In the genomic region with DNA sequence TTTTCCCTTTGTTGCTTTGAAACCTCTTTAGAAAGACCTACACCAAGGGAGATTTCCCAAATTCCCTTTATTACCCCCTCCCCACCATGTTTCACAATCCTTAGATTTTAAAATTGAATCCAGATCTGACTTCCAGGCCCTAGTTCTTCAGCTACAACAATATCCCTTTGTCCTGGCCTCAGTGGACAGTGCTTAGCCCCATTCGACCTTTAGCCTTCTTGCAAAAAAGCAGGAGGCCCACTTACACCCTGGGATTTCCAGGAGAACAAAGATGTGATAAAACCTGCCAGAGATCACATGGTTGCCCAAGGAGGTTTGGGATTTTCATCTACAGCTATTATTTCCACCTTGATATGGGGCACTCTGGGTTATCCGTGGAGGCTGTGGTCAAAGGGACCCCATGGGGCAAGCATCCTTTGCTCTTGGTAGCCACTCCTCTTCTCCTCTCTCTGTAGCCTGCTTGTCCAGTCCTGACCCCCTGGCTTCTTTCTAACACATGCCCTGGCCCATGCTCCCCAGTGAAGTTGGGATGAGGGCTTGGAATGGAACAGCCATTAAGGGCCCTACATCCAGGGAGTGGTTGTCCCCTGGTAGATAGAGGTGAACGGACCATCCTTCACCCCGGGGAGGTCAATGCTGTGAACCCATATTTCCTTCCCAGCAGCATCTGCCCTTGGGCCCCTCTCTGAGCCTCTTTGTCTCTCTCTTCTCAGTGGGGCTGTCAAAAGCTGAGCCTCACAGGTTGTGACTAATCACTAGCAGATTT, we compare ENCODE assay signal across 28 cellular contexts.
A peak's percentile ranks its signal among the peaks of the same experiment; 100 is the strongest.
DNase-seq lines count a peak whose midpoint lies in the region; FAIRE-seq and TF ChIP-seq lines count a peak whose summit lies in the region.
"Had no signal": no experiment of that assay in that cellular context is flagged by ENCODE, and none has a peak within 500 bp of the region (broad histone marks: within the 10 kb centered on the region; RNA-seq: fewer than 3 reads in every experiment).

No MANE protein-coding gene starts in this region.

- H3K9me3 ChIP-seq in ascending aorta: peaks cover 0 to 16% of the 10 kb centered on the region in 2 donors
- H3K9me3 ChIP-seq in stomach smooth muscle (ENCODE audit: control insufficient read depth in 2 of 2, low read length in 2 of 2): peaks cover 0 to 5% of the 10 kb centered on the region in 2 donors
- H3K9me3 ChIP-seq: pancreas had no signal

- no peak for FAIRE-seq in frontal cortex (lab: Jason Lieb, UNC)
- FAIRE-seq: pancreas had no signal

- H3K27me3 Mint-ChIP-seq in neural crest cell (ENCODE audit: low read depth): no peaks in the 10 kb centered on the region
- H3K27me3 Mint-ChIP-seq in activated naive CD4-positive, alpha-beta T cell treated with anti-CD3 and anti-CD28 coated beads, Interleukin-2, amount 10 ng/mL, durations not matched to agents 7 days and 5 days: no peaks in the 10 kb centered on the region

- peaks cover 34 to 55% of the 10 kb centered on the region in 2 donors for H3K4me1 ChIP-seq in ascending aorta
- peaks cover 45% of the 10 kb centered on the region for H3K4me1 ChIP-seq in stomach smooth muscle (ENCODE audit: control insufficient read depth, insufficient read depth, low read length)

- no peak overlapping the region for H3K4me3 ChIP-seq in ascending aorta
- no peak overlapping the region for H3K4me3 ChIP-seq in stomach smooth muscle (ENCODE audit: low read length in 2 of 2)
- H3K4me3 ChIP-seq: BLaER1 treated with 17β-estradiol and CSF1 and Interleukin-3, amounts not matched to agents 10 nM and 100 nM; pancreas; SJSA1; skin epidermis had no signal

- H3K36me3 ChIP-seq in ascending aorta: no peaks in the 10 kb centered on the region
- H3K36me3 ChIP-seq in stomach smooth muscle (ENCODE audit: control insufficient read depth in 2 of 2, insufficient read depth in 2 of 2, low read length in 2 of 2): no peaks in the 10 kb centered on the region
- H3K36me3 ChIP-seq: BLaER1 treated with 17β-estradiol and CSF1 and Interleukin-3, amounts not matched to agents 10 nM and 100 nM; pancreas; SJSA1 had no signal

- peaks cover 4% of the 10 kb centered on the region for H3K36me3 Mint-ChIP-seq in neural crest cell (ENCODE audit: low read depth)
- no peaks in the 10 kb centered on the region for H3K36me3 Mint-ChIP-seq in activated naive CD4-positive, alpha-beta T cell treated with anti-CD3 and anti-CD28 coated beads, Interleukin-2, amount 10 ng/mL, durations not matched to agents 7 days and 5 days

- TF ChIP-seq CTCF in ascending aorta (IDR thresholded peaks at IDR 0.05) (no peak), neural crest cell (conservative IDR thresholded peaks at IDR 0.05) (no peak)

- H3K27ac ChIP-seq in ascending aorta: peak overlapping the region; percentile 91
- peak overlapping the region; percentile 46 for H3K27ac ChIP-seq in stomach smooth muscle (ENCODE audit: low read length)
- H3K27ac ChIP-seq: BLaER1 treated with 17β-estradiol and CSF1 and Interleukin-3, amounts not matched to agents 10 nM and 100 nM; HL-60; pancreas; SJSA1 had no signal

- H3K9me3 Mint-ChIP-seq in neural crest cell: peaks cover 6% of the 10 kb centered on the region
- H3K9me3 Mint-ChIP-seq in activated naive CD4-positive, alpha-beta T cell treated with anti-CD3 and anti-CD28 coated beads, Interleukin-2, amount 10 ng/mL, durations not matched to agents 7 days and 5 days: peaks cover 5% of the 10 kb centered on the region

- intact Hi-C loops in ascending aorta (cut with DNase I): loop anchor here (1.0 kb wide), 1 partner anchor 22 kb away; no protein-coding TSS in a partner anchor

- H3K27me3 ChIP-seq in ascending aorta (no peaks in the 10 kb centered on the region), stomach smooth muscle (ENCODE audit: control insufficient read depth in 1 of 2, insufficient read depth in 2 of 2, low read length in 2 of 2) (no peaks in the 10 kb centered on the region)
- H3K27me3 ChIP-seq: BLaER1 treated with 17β-estradiol and CSF1 and Interleukin-3, amounts not matched to agents 10 nM and 100 nM; pancreas; SJSA1 had no signal

- peak overlapping the region; percentile 36 for H3K4me3 Mint-ChIP-seq in neural crest cell
- no peak overlapping the region for H3K4me3 Mint-ChIP-seq in activated naive CD4-positive, alpha-beta T cell treated with anti-CD3 and anti-CD28 coated beads, Interleukin-2, amount 10 ng/mL, durations not matched to agents 7 days and 5 days
- H3K4me3 Mint-ChIP-seq: naive thymus-derived CD8-positive, alpha-beta T cell had no signal

- DNase-seq in GM03348 (ENCODE audit: low spot score) (peak; percentile 46), ascending aorta (ENCODE audit: low spot score in 2 of 2) (no peak), neural crest cell (ENCODE audit: low read depth, low spot score) (no peak), NCI-H187 (lab: John Stamatoyannopoulos, UW) (no peak), frontal cortex (ENCODE audit: low spot score in 2 of 2) (no peak)
- no peak for DNase-seq in activated naive CD4-positive, alpha-beta T cell treated with anti-CD3 and anti-CD28 coated beads, Interleukin-2, amount 10 ng/mL, durations not matched to agents 7 days and 5 days
- DNase-seq in stimulated activated CD4-positive, alpha-beta T cell treated with anti-CD3 and anti-CD28 coated beads, Interleukin-2, amount 100 ng/mL, for 24 hours: no peak
- DNase-seq: activated CD4-positive, alpha-beta T cell treated with anti-CD3 and anti-CD28 coated beads for 4 hours; activated naive CD4-positive, alpha-beta T cell treated with anti-CD3 and anti-CD28 coated beads, Interleukin-2, amount 50 U/mL, for 16 hours; activated T-cell treated with anti-CD3 and anti-CD28 coated beads, Interleukin-2, amount 50 U/mL, for 48 hours; anterior cingulate cortex; Calu3; cerebellar nuclear complex; effector CD8-positive, alpha-beta T cell; erythroblast; kidney glomerular epithelial cell; naive thymus-derived CD8-positive, alpha-beta T cell; NCI-H2107; NCI-H524; NK-92 treated with Interleukin-12 subunit alpha and Interleukin-12 subunit beta, amount 100 ng/mL, for 24 hours; pancreas; stimulated activated CD4-positive, alpha-beta T cell treated with anti-CD3 and anti-CD28 coated beads, Interleukin-2, amount 100 ng/mL, for 48 hours; stimulated activated naive CD4-positive, alpha-beta T cell treated with Interleukin-2 at 50 U/mL for 16 hours had no signal

- H3K27ac Mint-ChIP-seq in neural crest cell (ENCODE audit: unreplicated experiment): peak overlapping the region; percentile 84
- H3K27ac Mint-ChIP-seq in activated naive CD4-positive, alpha-beta T cell treated with anti-CD3 and anti-CD28 coated beads, Interleukin-2, amount 10 ng/mL, durations not matched to agents 7 days and 5 days: no peak overlapping the region
- H3K27ac Mint-ChIP-seq: naive thymus-derived CD8-positive, alpha-beta T cell had no signal

- peaks cover 23% of the 10 kb centered on the region for H3K4me1 Mint-ChIP-seq in neural crest cell
- H3K4me1 Mint-ChIP-seq in activated naive CD4-positive, alpha-beta T cell treated with anti-CD3 and anti-CD28 coated beads, Interleukin-2, amount 10 ng/mL, durations not matched to agents 7 days and 5 days: no peaks in the 10 kb centered on the region
- H3K4me1 Mint-ChIP-seq: naive thymus-derived CD8-positive, alpha-beta T cell had no signal

- H3K9ac ChIP-seq in stomach smooth muscle (ENCODE audit: low read length in 2 of 2): no peak overlapping the region
- H3K9ac ChIP-seq: BLaER1 treated with 17β-estradiol and CSF1 and Interleukin-3, amounts not matched to agents 10 nM and 100 nM had no signal

- CTCF ChIA-PET in activated naive CD4-positive, alpha-beta T cell treated with anti-CD3 and anti-CD28 coated beads, Interleukin-2, amount 10 ng/mL, durations not matched to agents 7 days and 5 days (lab: Charles Lee): no interaction called here
